1 cellular context compared by ENCODE assay signal in genomic region chr20:325043-325888, GRCh38.
TF ChIP-seq lines count a peak whose summit lies in the region.

Gene SOX12, plus strand, starts transcription at chr20:325552. Its CDS starts 373 bp downstream, at chr20:325925.

TF ChIP-seq in HepG2, 621 proteins besides CTCF, POLR2A, EP300 and RAD21 (continued from another document and continues in another):
- TF ChIP-seq GPBP1L1 (CRISPR knock-in tag; IDR thresholded peaks at IDR 0.05) (no peak), ZBTB8A (CRISPR knock-in tag; IDR thresholded peaks at IDR 0.05; ENCODE audit: borderline replicate concordance, low read depth) (no peak; the same call in 1 of the 2 replicates), PBX2 (CRISPR knock-in tag; IDR thresholded peaks at IDR 0.05) (no peak), ZNF704 (CRISPR knock-in tag; IDR thresholded peaks at IDR 0.05; ENCODE audit: borderline replicate concordance) (no peak), LCORL (IDR thresholded peaks at IDR 0.05) (no peak), LCORL (CRISPR knock-in tag; IDR thresholded peaks at IDR 0.05) (no peak; the same call in 1 of the 2 replicates), ZNF280D (CRISPR knock-in tag; IDR thresholded peaks at IDR 0.05) (no peak), ZNF138 (CRISPR knock-in tag; IDR thresholded peaks at IDR 0.05; ENCODE audit: low read depth) (peak; percentile 77), HNRNPL (IDR thresholded peaks at IDR 0.05; ENCODE audit: low read depth, low read length) (peak; percentile 82), ZNF891 (CRISPR knock-in tag; IDR thresholded peaks at IDR 0.05) (0 out of 2 replicates have a peak, but pooled peaks have one; percentile 31), BORCS8-MEF2B (CRISPR knock-in tag; IDR thresholded peaks at IDR 0.05) (peak; percentile 79; the same call in 1 of the 2 replicates), TFE3 (CRISPR knock-in tag; IDR thresholded peaks at IDR 0.05) (peak; percentile 62; the same call in 1 of the 2 replicates), THAP11 (CRISPR knock-in tag; IDR thresholded peaks at IDR 0.05) (peak; percentile 60; the same call in 1 of the 2 replicates), SOX5 (CRISPR knock-in tag; IDR thresholded peaks at IDR 0.05; ENCODE audit: borderline replicate concordance) (no peak), ZNF710 (CRISPR knock-in tag; IDR thresholded peaks at IDR 0.05; ENCODE audit: borderline replicate concordance) (no peak), SRY (CRISPR knock-in tag; IDR thresholded peaks at IDR 0.05) (no peak), KLF16 (CRISPR knock-in tag; IDR thresholded peaks at IDR 0.05) (peak in 1 of 2 experiments; percentile 82; a peak in 2 of 4 replicates), HMG20A (CRISPR knock-in tag; IDR thresholded peaks at IDR 0.05; ENCODE audit: borderline replicate concordance) (no peak), AHDC1 (CRISPR knock-in tag; IDR thresholded peaks at IDR 0.05; ENCODE audit: borderline replicate concordance) (no peak), MYNN (CRISPR knock-in tag; IDR thresholded peaks at IDR 0.05; ENCODE audit: low read depth) (no peak; the same call in 1 of the 2 replicates), SP5 (CRISPR knock-in tag; IDR thresholded peaks at IDR 0.05; ENCODE audit: borderline replicate concordance, low read depth) (peak; percentile 81), ZNF230 (CRISPR knock-in tag; IDR thresholded peaks at IDR 0.05) (no peak), ZNF773 (CRISPR knock-in tag; IDR thresholded peaks at IDR 0.05; ENCODE audit: borderline replicate concordance) (peak; percentile 39; the same call in 1 of the 2 replicates), YEATS2 (CRISPR knock-in tag; IDR thresholded peaks at IDR 0.05; ENCODE audit: borderline replicate concordance) (no peak), TFAP4 (IDR thresholded peaks at IDR 0.05; ENCODE audit: borderline replicate concordance, low read depth) (no peak)
- TF ChIP-seq, protein P1, sequence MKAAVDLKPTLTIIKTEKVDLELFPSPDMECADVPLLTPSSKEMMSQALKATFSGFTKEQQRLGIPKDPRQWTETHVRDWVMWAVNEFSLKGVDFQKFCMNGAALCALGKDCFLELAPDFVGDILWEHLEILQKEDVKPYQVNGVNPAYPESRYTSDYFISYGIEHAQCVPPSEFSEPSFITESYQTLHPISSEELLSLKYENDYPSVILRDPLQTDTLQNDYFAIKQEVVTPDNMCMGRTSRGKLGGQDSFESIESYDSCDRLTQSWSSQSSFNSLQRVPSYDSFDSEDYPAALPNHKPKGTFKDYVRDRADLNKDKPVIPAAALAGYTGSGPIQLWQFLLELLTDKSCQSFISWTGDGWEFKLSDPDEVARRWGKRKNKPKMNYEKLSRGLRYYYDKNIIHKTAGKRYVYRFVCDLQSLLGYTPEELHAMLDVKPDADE (CRISPR knock-in tag; IDR thresholded peaks at IDR 0.05), result peak; percentile 7; the same call in 1 of the 2 replicates
- TF ChIP-seq, protein P2, sequence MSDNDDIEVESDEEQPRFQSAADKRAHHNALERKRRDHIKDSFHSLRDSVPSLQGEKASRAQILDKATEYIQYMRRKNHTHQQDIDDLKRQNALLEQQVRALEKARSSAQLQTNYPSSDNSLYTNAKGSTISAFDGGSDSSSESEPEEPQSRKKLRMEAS (IDR thresholded peaks at IDR 0.05), result peak; percentile 46; the same call in 1 of the 2 replicates
- TF ChIP-seq, protein P3, sequence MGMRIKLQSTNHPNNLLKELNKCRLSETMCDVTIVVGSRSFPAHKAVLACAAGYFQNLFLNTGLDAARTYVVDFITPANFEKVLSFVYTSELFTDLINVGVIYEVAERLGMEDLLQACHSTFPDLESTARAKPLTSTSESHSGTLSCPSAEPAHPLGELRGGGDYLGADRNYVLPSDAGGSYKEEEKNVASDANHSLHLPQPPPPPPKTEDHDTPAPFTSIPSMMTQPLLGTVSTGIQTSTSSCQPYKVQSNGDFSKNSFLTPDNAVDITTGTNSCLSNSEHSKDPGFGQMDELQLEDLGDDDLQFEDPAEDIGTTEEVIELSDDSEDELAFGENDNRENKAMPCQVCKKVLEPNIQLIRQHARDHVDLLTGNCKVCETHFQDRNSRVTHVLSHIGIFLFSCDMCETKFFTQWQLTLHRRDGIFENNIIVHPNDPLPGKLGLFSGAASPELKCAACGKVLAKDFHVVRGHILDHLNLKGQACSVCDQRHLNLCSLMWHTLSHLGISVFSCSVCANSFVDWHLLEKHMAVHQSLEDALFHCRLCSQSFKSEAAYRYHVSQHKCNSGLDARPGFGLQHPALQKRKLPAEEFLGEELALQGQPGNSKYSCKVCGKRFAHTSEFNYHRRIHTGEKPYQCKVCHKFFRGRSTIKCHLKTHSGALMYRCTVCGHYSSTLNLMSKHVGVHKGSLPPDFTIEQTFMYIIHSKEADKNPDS (CRISPR knock-in tag; IDR thresholded peaks at IDR 0.05), result no peak
- TF ChIP-seq, protein P4, sequence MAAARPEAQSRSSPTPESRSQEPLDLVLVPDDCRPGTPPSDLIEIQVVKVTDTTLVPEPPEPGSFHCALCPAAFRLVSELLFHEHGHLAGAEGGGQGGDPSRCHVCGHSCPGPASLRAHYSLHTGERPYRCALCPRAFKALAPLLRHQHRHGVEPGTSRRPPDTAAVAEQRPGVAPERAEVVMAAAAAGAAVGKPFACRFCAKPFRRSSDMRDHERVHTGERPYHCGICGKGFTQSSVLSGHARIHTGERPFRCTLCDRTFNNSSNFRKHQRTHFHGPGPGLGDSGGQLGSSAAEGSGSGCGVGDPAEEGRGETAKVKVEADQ (CRISPR knock-in tag; IDR thresholded peaks at IDR 0.05; ENCODE audit: borderline replicate concordance), result peak; percentile 92
